11 cellular contexts compared by ENCODE assay signal in genomic region chr5:132447196-132447595, GRCh38. TPM values are rescaled to one million over a fixed set of nuclear protein-coding genes. Genes with fewer than 3 reads are reported as not detected.
DNase-seq lines count a peak whose midpoint lies in the region; ATAC-seq, FAIRE-seq and TF ChIP-seq lines count a peak whose summit lies in the region.
"Had no signal": no experiment of that assay in that cellular context is flagged by ENCODE, and none has a peak within 500 bp of the region (broad histone marks: within the 10 kb centered on the region; RNA-seq: fewer than 3 reads in every experiment).

No MANE protein-coding gene starts in this region.

- no peaks in the 10 kb centered on the region for H3K79me1 ChIP-seq in H1 (ENCODE audit: low read depth, low read length)

- no peak overlapping the region for H3K18ac ChIP-seq in H1 (ENCODE audit: extremely low read depth, low read length)

- peak overlapping the region; percentile 86 for H3K27ac Mint-ChIP-seq in CD8-positive, alpha-beta T cell
- peak overlapping the region; percentile 72 for H3K27ac Mint-ChIP-seq in osteocyte (ENCODE audit: unreplicated experiment)
- H3K27ac Mint-ChIP-seq in activated T-helper 1 cell treated with anti-CD3 and anti-CD28 coated beads, Interleukin-12 subunit alpha, Interleukin-12 subunit beta, Interleukin-2, Interleukin-4 antibody, amounts not matched to agents 30 ng/mL and 10 ng/mL and 1 ng/mL, durations not matched to agents 14 hours and 24 hours and 36 hours: no peak overlapping the region
- H3K27ac Mint-ChIP-seq: activated CD4-positive, alpha-beta T cell treated with anti-CD3 and anti-CD28 coated beads for 36 hours had no signal

- H2BK15ac ChIP-seq in H1 (ENCODE audit: low read length): 0 out of 2 replicates have a peak overlapping the region, but pooled peaks have one; percentile 62

- no peaks in the 10 kb centered on the region for H3K27me3 Mint-ChIP-seq in CD8-positive, alpha-beta T cell (ENCODE audit: low read depth)
- H3K27me3 Mint-ChIP-seq in osteocyte (ENCODE audit: unreplicated experiment): no peaks in the 10 kb centered on the region
- H3K27me3 Mint-ChIP-seq in activated T-helper 1 cell treated with anti-CD3 and anti-CD28 coated beads, Interleukin-12 subunit alpha, Interleukin-12 subunit beta, Interleukin-2, Interleukin-4 antibody, amounts not matched to agents 30 ng/mL and 10 ng/mL and 1 ng/mL, durations not matched to agents 14 hours and 24 hours and 36 hours (ENCODE audit: insufficient read depth): no peaks in the 10 kb centered on the region
- H3K27me3 Mint-ChIP-seq: activated CD4-positive, alpha-beta T cell treated with anti-CD3 and anti-CD28 coated beads for 36 hours; activated naive CD4-positive, alpha-beta T cell treated with anti-CD3 and anti-CD28 coated beads, Interleukin-2, amount 50 U/mL, for 24 hours had no signal

- H2AK5ac ChIP-seq in H1 (ENCODE audit: low read depth, low read length): no peak overlapping the region

- H3K36me3 ChIP-seq in CD8-positive, alpha-beta T cell (ENCODE audit: insufficient read depth, low read length): no peaks in the 10 kb centered on the region
- no peaks in the 10 kb centered on the region for H3K36me3 ChIP-seq in H1 (ENCODE audit: control insufficient read depth in 2 of 4, insufficient read depth in 4 of 4, low read length in 3 of 4)

- no peak for TF ChIP-seq CTCF in C4-2B (conservative IDR thresholded peaks at IDR 0.05)
- TF ChIP-seq CTCF in CD8-positive, alpha-beta T cell (IDR thresholded peaks at IDR 0.05): no peak
- TF ChIP-seq CTCF in H1 (IDR thresholded peaks at IDR 0.05; ENCODE audit: control extremely low read depth in 1 of 3, insufficient read depth in 1 of 3, low read depth in 1 of 3, low read length in 3 of 3): no peak
- no peak for TF ChIP-seq CTCF in osteocyte (IDR thresholded peaks at IDR 0.05)

- no peak overlapping the region for H2BK20ac ChIP-seq in H1 (ENCODE audit: low read length)

- H2BK12ac ChIP-seq in H1 (ENCODE audit: low read depth, low read length): no peak overlapping the region

- no peak overlapping the region for H4K91ac ChIP-seq in H1 (replicated peaks; ENCODE audit: insufficient read length, low read length)

- TF ChIP-seq POLR2A in H1 (IDR thresholded peaks at IDR 0.05; ENCODE audit: control extremely low read depth in 1 of 2, low read depth in 2 of 2, low read length in 2 of 2): no peak

- H3K14ac ChIP-seq in H1 (ENCODE audit: insufficient read length): no peak overlapping the region

- H2BK5ac ChIP-seq in H1 (ENCODE audit: low read depth, low read length): no peak overlapping the region

- no peak overlapping the region for H3K4me3 ChIP-seq in CD8-positive, alpha-beta T cell (ENCODE audit: low read depth, low read length)
- no peak overlapping the region for H3K4me3 ChIP-seq in H1 (ENCODE audit: extremely low read depth in 1 of 4, insufficient read depth in 2 of 4, low read depth in 3 of 4, low read length in 4 of 4)

- TF ChIP-seq EP300 in H1 (IDR thresholded peaks at IDR 0.05; ENCODE audit: borderline replicate concordance in 1 of 2, low read depth in 2 of 2, low read length in 2 of 2): no peak

- H2AFZ ChIP-seq in H1 (ENCODE audit: low read length): no peak overlapping the region

- H3K56ac ChIP-seq in H1 (replicated peaks; ENCODE audit: insufficient read length, low read depth, low read length): no peak overlapping the region

- no peak for TF ChIP-seq RAD21 in H1 (IDR thresholded peaks at IDR 0.05 in 1 of 2, conservative IDR thresholded peaks at IDR 0.05 in 1 of 2; ENCODE audit: low read depth in 2 of 2, low read length in 2 of 2)

- H4K8ac ChIP-seq in H1 (ENCODE audit: extremely low read depth, insufficient read depth, low read length): no peak overlapping the region

- H3K27ac ChIP-seq in C4-2B (peak overlapping the region; percentile 24; the same call in 1 of the 2 replicates), H1 (ENCODE audit: low read depth, low read length) (no peak overlapping the region)
- H3K27ac ChIP-seq in CD8-positive, alpha-beta T cell (ENCODE audit: low read depth, low read length): no peak overlapping the region

- ATAC-seq in CD8-positive, alpha-beta T cell: peak; percentile 57
- ATAC-seq in GM19397 (IDR thresholded peaks at IDR 0.05; ENCODE audit: unreplicated experiment): no peak

- intact Hi-C loops in CD8-positive, alpha-beta T cell (cut with DNase I, micrococcal nuclease): no loop called here
- intact Hi-C loops in activated T-helper 1 cell treated with anti-CD3 and anti-CD28 coated beads, Interleukin-12 subunit alpha, Interleukin-12 subunit beta, Interleukin-2, Interleukin-4 antibody, amounts not matched to agents 30 ng/mL and 10 ng/mL and 1 ng/mL, durations not matched to agents 14 hours and 24 hours and 36 hours (cut with micrococcal nuclease): no loop called here

- FAIRE-seq in H1 (lab: Jason Lieb, UNC) (no peak), RCC 7860 (lab: Jason Lieb, UNC) (no peak)

- H3K4me1 Mint-ChIP-seq in CD8-positive, alpha-beta T cell (ENCODE audit: low read depth): peaks cover 84% of the 10 kb centered on the region
- H3K4me1 Mint-ChIP-seq in osteocyte (ENCODE audit: unreplicated experiment): peaks cover 53% of the 10 kb centered on the region
- peaks cover 65% of the 10 kb centered on the region for H3K4me1 Mint-ChIP-seq in activated T-helper 1 cell treated with anti-CD3 and anti-CD28 coated beads, Interleukin-12 subunit alpha, Interleukin-12 subunit beta, Interleukin-2, Interleukin-4 antibody, amounts not matched to agents 30 ng/mL and 10 ng/mL and 1 ng/mL, durations not matched to agents 14 hours and 24 hours and 36 hours (ENCODE audit: low read depth)

- CTCF ChIA-PET in CD8-positive, alpha-beta T cell (lab: Charles Lee): interaction anchor here (0.8 to 2.0 kb wide), 14 partner anchors 9 to 382 kb away, joined by 3 to 10 read pairs (median 4); partner anchors contain the start of gene IRF1
- CTCF ChIA-PET in H1 (lab: Charles Lee; ENCODE audit: partially characterized antibody): interaction anchor here (0.8 to 4.5 kb wide), 9 partner anchors 8 to 61 kb away, joined by 3 to 17 read pairs (median 6); no protein-coding TSS in a partner anchor

- POLR2A ChIA-PET in CD8-positive, alpha-beta T cell (lab: Charles Lee): interaction anchor here (0.7 to 4.7 kb wide), 11 partner anchors 8 to 1100 kb away, joined by 3 to 22 read pairs (median 4); partner anchors contain the start of gene IRF1
- POLR2A ChIA-PET in H1 (lab: Charles Lee; ENCODE audit: partially characterized antibody): interaction anchor here (0.6 to 2.5 kb wide), 4 partner anchors 11 to 49 kb away, joined by 3 to 8 read pairs (median 3); no protein-coding TSS in a partner anchor

- 82% methylated on average over 2 of the region's 2 CpGs; no CpG with 5 or more reads in 1 of the 2 experiments for WGBS in H1 (ENCODE audit: extremely low coverage in 1 of 2, insufficient coverage in 1 of 2, insufficient read length in 1 of 2, insufficient replicate concordance in 2 of 2, low coverage in 1 of 2, low lambda C conversion rate in 2 of 2, missing lambda C conversion rate in 1 of 2), 2 experiments

- DNase-seq in CD8-positive, alpha-beta T cell: no peak
- DNase-seq in H1 (ENCODE audit: low read depth in 1 of 2, low spot score in 2 of 2) (no peak), osteocyte (ENCODE audit: extremely low spot score, unreplicated experiment) (no peak), RCC 7860 (ENCODE audit: low spot score) (no peak)
- no peak for DNase-seq in activated T-helper 1 cell treated with anti-CD3 and anti-CD28 coated beads, Interleukin-12 subunit alpha, Interleukin-12 subunit beta, Interleukin-2, Interleukin-4 antibody, amounts not matched to agents 30 ng/mL and 10 ng/mL and 1 ng/mL, durations not matched to agents 14 hours and 24 hours and 36 hours (ENCODE audit: low spot score)
- DNase-seq: activated CD4-positive, alpha-beta T cell treated with anti-CD3 and anti-CD28 coated beads for 36 hours; retina; T-helper 2 cell had no signal

- no peaks in the 10 kb centered on the region for H3K27me3 ChIP-seq in CD8-positive, alpha-beta T cell (ENCODE audit: insufficient read depth, low read length)
- no peaks in the 10 kb centered on the region for H3K27me3 ChIP-seq in H1 (replicated peaks in 1 of 4; ENCODE audit: control insufficient read depth in 3 of 4, extremely low read depth in 1 of 4, insufficient read depth in 3 of 4, low read length in 3 of 4)

- no peak overlapping the region for H4K5ac ChIP-seq in H1 (ENCODE audit: insufficient read length, low read depth, low read length)

- H3K4me2 ChIP-seq in H1 (ENCODE audit: insufficient read depth in 1 of 2, low read depth in 2 of 2, low read length in 2 of 2): no peak overlapping the region

- no peaks in the 10 kb centered on the region for H3K9me3 ChIP-seq in CD8-positive, alpha-beta T cell (ENCODE audit: low read length)
- H3K9me3 ChIP-seq in H1 (ENCODE audit: insufficient read depth in 2 of 2, low read depth in 1 of 2, low read length in 1 of 2): no peaks in the 10 kb centered on the region

- no peaks in the 10 kb centered on the region for H4K20me1 ChIP-seq in H1 (replicated peaks in 1 of 2; ENCODE audit: control insufficient read depth in 1 of 2, insufficient read depth in 2 of 2, low read length in 2 of 2)

- no peak overlapping the region for H3K9ac ChIP-seq in H1 (replicated peaks in 1 of 4; ENCODE audit: extremely low read depth in 1 of 4, low read depth in 3 of 4, low read length in 3 of 4)

- H3K36me3 Mint-ChIP-seq in CD8-positive, alpha-beta T cell: peaks cover 61% of the 10 kb centered on the region
- peaks cover under 1% of the 10 kb centered on the region for H3K36me3 Mint-ChIP-seq in osteocyte (ENCODE audit: unreplicated experiment)
- H3K36me3 Mint-ChIP-seq in activated T-helper 1 cell treated with anti-CD3 and anti-CD28 coated beads, Interleukin-12 subunit alpha, Interleukin-12 subunit beta, Interleukin-2, Interleukin-4 antibody, amounts not matched to agents 30 ng/mL and 10 ng/mL and 1 ng/mL, durations not matched to agents 14 hours and 24 hours and 36 hours (ENCODE audit: low read depth): peaks cover 48% of the 10 kb centered on the region

- no peaks in the 10 kb centered on the region for H3K9me3 Mint-ChIP-seq in CD8-positive, alpha-beta T cell
- H3K9me3 Mint-ChIP-seq in osteocyte (ENCODE audit: unreplicated experiment): peaks cover under 1% of the 10 kb centered on the region
- H3K9me3 Mint-ChIP-seq in activated T-helper 1 cell treated with anti-CD3 and anti-CD28 coated beads, Interleukin-12 subunit alpha, Interleukin-12 subunit beta, Interleukin-2, Interleukin-4 antibody, amounts not matched to agents 30 ng/mL and 10 ng/mL and 1 ng/mL, durations not matched to agents 14 hours and 24 hours and 36 hours: peaks cover 6% of the 10 kb centered on the region
- H3K9me3 Mint-ChIP-seq: activated naive CD4-positive, alpha-beta T cell treated with anti-CD3 and anti-CD28 coated beads, Interleukin-2, amount 50 U/mL, for 24 hours had no signal

- H3K4me3 Mint-ChIP-seq in CD8-positive, alpha-beta T cell: peak overlapping the region; percentile 66
- H3K4me3 Mint-ChIP-seq in osteocyte (ENCODE audit: unreplicated experiment): no peak overlapping the region
- H3K4me3 Mint-ChIP-seq in activated T-helper 1 cell treated with anti-CD3 and anti-CD28 coated beads, Interleukin-12 subunit alpha, Interleukin-12 subunit beta, Interleukin-2, Interleukin-4 antibody, amounts not matched to agents 30 ng/mL and 10 ng/mL and 1 ng/mL, durations not matched to agents 14 hours and 24 hours and 36 hours: no peak overlapping the region
- H3K4me3 Mint-ChIP-seq: activated CD4-positive, alpha-beta T cell treated with anti-CD3 and anti-CD28 coated beads for 36 hours had no signal

- no peaks in the 10 kb centered on the region for H3K79me2 ChIP-seq in H1 (ENCODE audit: control insufficient read depth in 1 of 2, insufficient read depth in 2 of 2, low read length in 2 of 2)

- no peak overlapping the region for H3K23ac ChIP-seq in H1 (ENCODE audit: insufficient read length)

- no peak overlapping the region for H3K4ac ChIP-seq in H1 (replicated peaks; ENCODE audit: insufficient read length, low read depth, low read length)

- H3K4me1 ChIP-seq in CD8-positive, alpha-beta T cell (ENCODE audit: insufficient read depth, low read length): peaks cover 49% of the 10 kb centered on the region
- peaks cover 8 to 17% (median 12%) of the 10 kb centered on the region in 4 experiments for H3K4me1 ChIP-seq in H1 (replicated peaks in 1 of 4; ENCODE audit: control insufficient read depth in 3 of 4, insufficient read depth in 4 of 4, low read length in 3 of 4)

- H2BK120ac ChIP-seq in H1 (replicated peaks; ENCODE audit: low read depth, low read length): no peak overlapping the region

- no peaks in the 10 kb centered on the region for H3K23me2 ChIP-seq in H1 (ENCODE audit: low read depth, low read length)

RNA-seq across cellular contexts. Expression of gene IRF1, which starts 43.4 kb away (rescaled TPM):
- total RNA-seq in CD8-positive, alpha-beta T cell: 1,000 to 10,000 TPM; 1,214 to 1,250 TPM
- 8.5 TPM in 2 replicates for total RNA-seq in H1 (2021; fragmentation: NEBNext Ultra II Directional; extraction: Animal tissue kit (Norgen Biotek cat#: 25700))
- polyA plus RNA-seq in H1 (2011; rRNA removed): 2.9 and 4.0 TPM in 2 replicates
- 3.7 TPM for polyA plus RNA-seq in H1 (2011; cell fraction: cytosol; rRNA removed)
- 9.7 TPM for polyA plus RNA-seq in H1 (2011; cell fraction: nucleus; rRNA removed)
- 6.1 to 7.7 TPM (median 7.3 TPM) in 4 replicates for polyA plus RNA-seq in H1 (2012, experiment 1 of 2)
- 6.4 TPM for polyA plus RNA-seq in H1 (2012, experiment 2 of 2)
- 3.9 TPM for polyA plus RNA-seq in H1 (2013, experiment 1 of 2)
- polyA plus RNA-seq in H1 (2013, experiment 2 of 2): 2.8 TPM
- polyA minus RNA-seq in H1 (2011; rRNA and poly(A)+ RNA removed): 11.9 and 15.3 TPM in 2 replicates
- polyA minus RNA-seq in H1 (2011; cell fraction: cytosol; rRNA and poly(A)+ RNA removed): 5.3 TPM
- polyA minus RNA-seq in H1 (2011; cell fraction: nucleus; rRNA and poly(A)+ RNA removed): 25.1 TPM
- 50.2 and 58.9 TPM in 2 replicates for total RNA-seq in osteocyte
- total RNA-seq in activated T-helper 1 cell treated with anti-CD3 and anti-CD28 coated beads, Interleukin-12 subunit alpha, Interleukin-12 subunit beta, Interleukin-2, Interleukin-4 antibody, amounts not matched to agents 30 ng/mL and 10 ng/mL and 1 ng/mL, durations not matched to agents 14 hours and 24 hours and 36 hours: 190 and 198 TPM in 2 replicates
